ENCODE assay signal across 8 cellular contexts in the genomic region with DNA sequence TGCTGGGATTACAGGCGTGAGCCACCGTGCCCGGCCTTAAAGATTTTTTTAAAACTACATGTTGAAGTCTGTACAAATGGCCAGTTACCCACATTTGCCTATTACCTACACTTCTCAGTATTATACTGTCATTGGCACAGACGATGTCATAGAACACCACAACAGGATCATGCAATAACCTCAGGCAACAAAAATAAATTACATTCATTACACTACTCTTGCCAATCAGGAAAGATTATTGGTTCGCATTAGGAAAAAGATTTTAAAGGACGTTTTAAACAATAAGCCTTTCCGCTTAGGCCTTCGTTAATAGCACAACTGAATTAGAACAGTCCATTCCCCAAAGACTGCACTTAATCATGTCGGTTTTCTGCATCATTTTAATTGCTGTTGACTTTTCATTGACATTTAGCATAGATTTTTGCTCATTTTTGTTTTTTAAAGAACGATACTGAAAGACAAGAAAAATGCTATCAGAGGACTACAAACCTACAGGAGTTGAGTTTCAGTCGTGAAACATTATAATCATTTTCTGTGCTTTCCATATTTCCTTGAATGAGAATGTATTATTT. TPM values are rescaled to one million over a fixed set of nuclear protein-coding genes. Genes with fewer than 3 reads are reported as not detected.
DNase-seq lines count a peak whose midpoint lies in the region; ATAC-seq and TF ChIP-seq lines count a peak whose summit lies in the region.

No MANE protein-coding gene starts in this region.

- no peaks in the 10 kb centered on the region for H3K27me3 Mint-ChIP-seq in T-helper 1 cell treated with Interleukin-12 subunit alpha and Interleukin-12 subunit beta and Interleukin-4 antibody, amounts not matched to agents 30 μg/mL and 1 μg/mL, for 36 hours (ENCODE audit: low read depth)

- whole genome bisulfite sequencing in gastroesophageal sphincter (ENCODE audit: low coverage in 1 of 2), 2 donors = 38 to 53% methylated on average over 8 to 11 of the region's 11 CpGs
- 54 to 60% (median 55%) methylated on average over 11 of the region's 11 CpGs for WGBS in stomach, 5 donors

- ATAC-seq in gastroesophageal sphincter (no peak), GM18867 (IDR thresholded peaks at IDR 0.05; ENCODE audit: unreplicated experiment) (no peak)

- H3K36me3 Mint-ChIP-seq in T-helper 1 cell treated with Interleukin-12 subunit alpha and Interleukin-12 subunit beta and Interleukin-4 antibody, amounts not matched to agents 30 μg/mL and 1 μg/mL, for 36 hours (ENCODE audit: low read depth) = peaks cover 14% of the 10 kb centered on the region

- H3K36me3 ChIP-seq in gastroesophageal sphincter (no peaks in the 10 kb centered on the region), stomach (no peaks in the 10 kb centered on the region)

- intact Hi-C loops in stomach (cut with DNase I; ENCODE audit: low total_unique reads) = no loop called here

- H3K27me3 ChIP-seq in gastroesophageal sphincter = no peaks in the 10 kb centered on the region
- no peaks in the 10 kb centered on the region for H3K27me3 ChIP-seq in stomach

- TF ChIP-seq EP300 in gastroesophageal sphincter (IDR thresholded peaks at IDR 0.05) (no peak), stomach (IDR thresholded peaks at IDR 0.05) (no peak)

- TF ChIP-seq CTCF in gastroesophageal sphincter (IDR thresholded peaks at IDR 0.05) = no peak
- TF ChIP-seq CTCF in stomach (IDR thresholded peaks at IDR 0.05) = no peak

- no peaks in the 10 kb centered on the region for H3K9me3 ChIP-seq in gastroesophageal sphincter
- H3K9me3 ChIP-seq in stomach = no peaks in the 10 kb centered on the region

- H3K4me1 ChIP-seq in gastroesophageal sphincter (peaks cover 0 to 69% (median 10%) of the 10 kb centered on the region in 3 donors), stomach (peaks cover 17 to 70% (median 39%) of the 10 kb centered on the region in 4 donors)

- DNase-seq in NCI-H82 (lab: John Stamatoyannopoulos, UW) (peak; percentile 35), NCI-H82 treated with DMSO at 0.1 percent for 48 hours (lab: John Stamatoyannopoulos, UW; ENCODE audit: unreplicated experiment) (no peak), stomach (no peak), cerebellar cortex (ENCODE audit: low spot score) (no peak)
- no peak for DNase-seq in activated CD4-positive, alpha-beta T cell treated with anti-CD3 and anti-CD28 coated beads, Interleukin-2, amount 50 U/mL, for 48 hours

- peak overlapping the region; percentile 91 for H3K27ac Mint-ChIP-seq in T-helper 1 cell treated with Interleukin-12 subunit alpha and Interleukin-12 subunit beta and Interleukin-4 antibody, amounts not matched to agents 30 μg/mL and 1 μg/mL, for 36 hours

- no peak for TF ChIP-seq POLR2A in gastroesophageal sphincter (IDR thresholded peaks at IDR 0.05)
- TF ChIP-seq POLR2A in stomach (IDR thresholded peaks at IDR 0.05) = no peak

- H3K4me3 Mint-ChIP-seq in T-helper 1 cell treated with Interleukin-12 subunit alpha and Interleukin-12 subunit beta and Interleukin-4 antibody, amounts not matched to agents 30 μg/mL and 1 μg/mL, for 36 hours = peak overlapping the region; percentile 75

- H3K9me3 Mint-ChIP-seq in T-helper 1 cell treated with Interleukin-12 subunit alpha and Interleukin-12 subunit beta and Interleukin-4 antibody, amounts not matched to agents 30 μg/mL and 1 μg/mL, for 36 hours = no peaks in the 10 kb centered on the region

- peaks cover 36% of the 10 kb centered on the region for H3K4me1 Mint-ChIP-seq in T-helper 1 cell treated with Interleukin-12 subunit alpha and Interleukin-12 subunit beta and Interleukin-4 antibody, amounts not matched to agents 30 μg/mL and 1 μg/mL, for 36 hours (ENCODE audit: low read depth)

- H3K4me3 ChIP-seq in gastroesophageal sphincter (peak overlapping the region; percentile 43 to 83), stomach (peak overlapping the region; percentile 71 to 85 (median 74))

- peak overlapping the region; percentile 66 to 99 (median 96) for H3K27ac ChIP-seq in gastroesophageal sphincter
- H3K27ac ChIP-seq in stomach = peak overlapping the region in 4 of 5 donors; percentile 95 to 98 (median 96)

RNA-seq across cellular contexts. Expression of a gene that starts 0.9 kb away (rescaled TPM):
- total RNA-seq in gastroesophageal sphincter (100 to 1,000 TPM; 108 to 192 (median 128) TPM), stomach (100 to 1,000 TPM; 101 to 251 (median 168) TPM)
- 10 to 100 TPM; 17.7 to 30.4 (median 23.8) TPM for polyA plus RNA-seq in stomach
